ENCODE assay signal across 1 cellular context in the genomic region with DNA sequence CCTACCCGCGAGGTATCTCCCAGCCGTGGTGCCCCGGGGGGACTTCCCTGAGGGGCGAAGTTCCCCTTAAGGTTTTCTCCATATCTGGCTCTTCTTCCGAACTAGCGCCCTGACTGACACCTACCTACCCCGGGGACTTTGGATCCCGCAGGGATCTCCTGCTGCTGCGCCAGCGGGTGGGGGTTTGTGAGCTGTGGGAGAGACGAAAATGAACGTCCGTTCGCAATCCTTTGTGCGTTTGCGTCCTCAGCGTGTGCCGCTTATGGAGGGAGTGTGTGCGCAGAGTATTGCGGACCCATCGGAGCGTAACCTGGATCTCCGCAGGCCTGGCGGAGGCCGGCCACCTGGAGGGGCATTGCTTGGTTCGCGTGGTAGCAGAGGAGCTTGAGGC.
A peak's percentile ranks its signal among the peaks of the same experiment; 100 is the strongest.
TF ChIP-seq lines count a peak whose summit lies in the region.

No MANE protein-coding gene starts in this region.

TF ChIP-seq in HepG2, 621 proteins besides CTCF, POLR2A, EP300 and RAD21 (continued from another document):
- TF ChIP-seq NCOR1 (IDR thresholded peaks at IDR 0.05; ENCODE audit: borderline replicate concordance, low read length) (0 out of 2 replicates have a peak, but pooled peaks have one; percentile 1), ZNF547 (CRISPR knock-in tag; IDR thresholded peaks at IDR 0.05) (peak; percentile 12; the same call in 1 of the 2 replicates), HIC2 (CRISPR knock-in tag; IDR thresholded peaks at IDR 0.05; ENCODE audit: low read depth) (0 out of 2 replicates have a peak, but pooled peaks have one; percentile 2), ZNF430 (CRISPR knock-in tag; IDR thresholded peaks at IDR 0.05) (peak; percentile 13)
